8 cellular contexts compared by ENCODE assay signal in genomic region chr2:224909885-224910517, GRCh38.
DNase-seq lines count a peak whose midpoint lies in the region; ATAC-seq and TF ChIP-seq lines count a peak whose summit lies in the region.

No MANE protein-coding gene starts in this region.

- H2BK20ac ChIP-seq in IMR-90 (ENCODE audit: low read depth, low read length) = no peak overlapping the region

- peak; percentile 24 for DNase-seq in stimulated activated CD4-positive, alpha-beta T cell treated with anti-CD3 and anti-CD28 coated beads, Interleukin-1b, Interleukin-23, amount 100 ng/mL, for 48 hours
- no peak for DNase-seq in stimulated activated CD4-positive, alpha-beta T cell treated with anti-CD3 and anti-CD28 coated beads, Interleukin-2, amount 100 ng/mL, for 24 hours
- DNase-seq in IMR-90 = peak; percentile 73
- DNase-seq in activated CD8-positive, alpha-beta T cell treated with anti-CD3 and anti-CD28 coated beads for 36 hours = peak; percentile 61
- DNase-seq in pons (ENCODE audit: low spot score) = peak; percentile 42
- no peak for DNase-seq in OCI-LY7 (ENCODE audit: low spot score)

- no peaks in the 10 kb centered on the region for H3K27me3 Mint-ChIP-seq in activated CD8-positive, alpha-beta T cell treated with anti-CD3 and anti-CD28 coated beads for 36 hours

- no peak overlapping the region for H3K9ac ChIP-seq in IMR-90 (ENCODE audit: low read depth, low read length)

- no peak overlapping the region for H2BK5ac ChIP-seq in IMR-90 (ENCODE audit: low read depth, low read length, poor library complexity, severe bottlenecking)

- no peak for TF ChIP-seq RAD21 in IMR-90 (IDR thresholded peaks at IDR 0.05; ENCODE audit: low read length)

- no peak overlapping the region for H3K23ac ChIP-seq in IMR-90 (ENCODE audit: low read depth, low read length)

- no CpG with 5 or more reads among the region's 5 CpGs for WGBS in IMR-90 (ENCODE audit: extremely low coverage in 2 of 2, insufficient read length in 1 of 2), 2 experiments
- 8 to 29% methylated on average over 2 to 3 of the region's 5 CpGs for WGBS in gastroesophageal sphincter (ENCODE audit: low coverage in 1 of 2), 2 donors

- intact Hi-C loops in IMR-90 (cut with micrococcal nuclease) (no loop called here), OCI-LY7 (cut with micrococcal nuclease; ENCODE audit: unreplicated experiment) (no loop called here)
- intact Hi-C loops in activated CD8-positive, alpha-beta T cell treated with anti-CD3 and anti-CD28 coated beads for 36 hours (cut with micrococcal nuclease) = no loop called here

- no peak for TF ChIP-seq POLR2A in IMR-90 (IDR thresholded peaks at IDR 0.05; ENCODE audit: low read depth, low read length)
- TF ChIP-seq POLR2A in gastroesophageal sphincter (IDR thresholded peaks at IDR 0.05) = no peak

- no peak overlapping the region for H4K8ac ChIP-seq in IMR-90 (ENCODE audit: low read depth in 2 of 2, low read length in 2 of 2)

- TF ChIP-seq EP300 in gastroesophageal sphincter (IDR thresholded peaks at IDR 0.05) = no peak

- no peak overlapping the region for H3K4ac ChIP-seq in IMR-90 (ENCODE audit: low read depth, low read length)

- H3K79me1 ChIP-seq in IMR-90 (ENCODE audit: low read depth in 1 of 2, low read length in 2 of 2) = peaks cover 18 to 26% of the 10 kb centered on the region in 2 experiments; a peak in 3 of 4 replicates

- in situ Hi-C loops in IMR-90 (cut with MboI; ENCODE audit: low sequenced_read_pairs) = no loop called here

- no peak overlapping the region for H2BK120ac ChIP-seq in IMR-90 (ENCODE audit: low read depth, low read length)

- ATAC-seq in IMR-90 (ENCODE audit: low read depth) (peak; percentile 85), gastroesophageal sphincter (peak; percentile 89), HG03521 (IDR thresholded peaks at IDR 0.05; ENCODE audit: unreplicated experiment) (no peak)
- peak; percentile 87 for ATAC-seq in activated CD8-positive, alpha-beta T cell treated with anti-CD3 and anti-CD28 coated beads for 36 hours

- H4K91ac ChIP-seq in IMR-90 (ENCODE audit: insufficient read depth, low read depth, low read length) = no peak overlapping the region

- 0 out of 2 replicates have a peak, but pooled peaks cover 3% of the 10 kb centered on the region for H3K79me2 ChIP-seq in OCI-LY7 (ENCODE audit: insufficient read depth, low read depth, low read length)

- H3K4me3 Mint-ChIP-seq in activated CD8-positive, alpha-beta T cell treated with anti-CD3 and anti-CD28 coated beads for 36 hours = no peak overlapping the region

- peaks cover 55% of the 10 kb centered on the region for H3K36me3 Mint-ChIP-seq in activated CD8-positive, alpha-beta T cell treated with anti-CD3 and anti-CD28 coated beads for 36 hours (ENCODE audit: low read depth)

- H3K56ac ChIP-seq in IMR-90 (ENCODE audit: extremely low read depth, insufficient read depth, low read length) = no peak overlapping the region

- H3K4me3 ChIP-seq in IMR-90 (ENCODE audit: insufficient read depth, low read depth, low read length) (no peak overlapping the region), gastroesophageal sphincter (no peak overlapping the region), OCI-LY7 (ENCODE audit: low read depth, low read length, poor library complexity, severe bottlenecking) (no peak overlapping the region)

- CTCF ChIA-PET in IMR-90 (lab: Yijun Ruan, JAX) = no interaction called here
- CTCF ChIA-PET in activated CD8-positive, alpha-beta T cell treated with anti-CD3 and anti-CD28 coated beads for 36 hours (lab: Charles Lee) = interaction anchor here (0.7 to 2.1 kb wide), 7 partner anchors 11 to 106 kb away, joined by 3 to 8 read pairs (median 4); no protein-coding TSS in a partner anchor
- CTCF ChIA-PET in OCI-LY7 (lab: Charles Lee; ENCODE audit: unreplicated experiment) = interaction anchor here (1.2 kb wide), 1 partner anchor 9 kb away, joined by 4 read pairs; no protein-coding TSS in a partner anchor

- TF ChIP-seq CTCF in IMR-90 (conservative IDR thresholded peaks at IDR 0.05; ENCODE audit: low read depth, low read length) = no peak
- TF ChIP-seq CTCF in activated CD8-positive, alpha-beta T cell treated with anti-CD3 and anti-CD28 coated beads for 36 hours (IDR thresholded peaks at IDR 0.05) = no peak
- no peak for TF ChIP-seq CTCF in gastroesophageal sphincter (IDR thresholded peaks at IDR 0.05)
- TF ChIP-seq CTCF in OCI-LY7 (conservative IDR thresholded peaks at IDR 0.05; ENCODE audit: low read length) = no peak

- H4K20me1 ChIP-seq in IMR-90 (ENCODE audit: insufficient read depth, low read length) = no peaks in the 10 kb centered on the region
- H4K20me1 ChIP-seq in OCI-LY7 (ENCODE audit: insufficient read depth, low read length) = no peaks in the 10 kb centered on the region

- no TSS peak for BruUV-seq in IMR-90 (replicated peaks; lab: Mats Ljungman, UMichigan)
- BruUV-seq in OCI-LY7 (replicated peaks; lab: Mats Ljungman, UMichigan) = no TSS peak

- H2BK15ac ChIP-seq in IMR-90 (ENCODE audit: low read depth, low read length) = no peak overlapping the region

- H3K14ac ChIP-seq in IMR-90 (replicated peaks; ENCODE audit: low read depth, low read length) = 0 out of 2 replicates have a peak overlapping the region, but pooled peaks have one; percentile 1

- dilution Hi-C loops in IMR-90 (cut with HindIII; ENCODE audit: low sequenced_read_pairs, unreplicated experiment) = no loop called here

- no peak overlapping the region for H3K27ac ChIP-seq in IMR-90 (ENCODE audit: insufficient read depth, low read length)
- H3K27ac ChIP-seq in gastroesophageal sphincter = peak overlapping the region in 2 of 4 donors; percentile 45 to 51
- no peak overlapping the region for H3K27ac ChIP-seq in OCI-LY7 (ENCODE audit: low read depth, low read length, poor library complexity, severe bottlenecking)

- H3K9me1 ChIP-seq in IMR-90 (ENCODE audit: insufficient read depth, low read length) = 0 out of 2 replicates have a peak, but pooled peaks cover 3% of the 10 kb centered on the region

- no peak overlapping the region for H2AK5ac ChIP-seq in IMR-90 (ENCODE audit: low read depth, low read length)

- H3K9me3 ChIP-seq in IMR-90 (ENCODE audit: control insufficient read depth, insufficient read depth, low read length) (no peaks in the 10 kb centered on the region), gastroesophageal sphincter (no peaks in the 10 kb centered on the region), OCI-LY7 (ENCODE audit: low read length) (no peaks in the 10 kb centered on the region)

- H2AK9ac ChIP-seq in IMR-90 (replicated peaks; ENCODE audit: low read depth, low read length, poor library complexity) = no peak overlapping the region

- H3K4me2 ChIP-seq in IMR-90 (ENCODE audit: low read depth, low read length) (peak overlapping the region; percentile 0; the same call in 1 of the 2 replicates), OCI-LY7 (ENCODE audit: low read length) (no peak overlapping the region)

- H3K9me3 Mint-ChIP-seq in activated CD8-positive, alpha-beta T cell treated with anti-CD3 and anti-CD28 coated beads for 36 hours = no peaks in the 10 kb centered on the region

- H3K27ac Mint-ChIP-seq in activated CD8-positive, alpha-beta T cell treated with anti-CD3 and anti-CD28 coated beads for 36 hours = peak overlapping the region; percentile 82

- H3K18ac ChIP-seq in IMR-90 (ENCODE audit: low read depth, low read length) = no peak overlapping the region

- no peak overlapping the region for H4K5ac ChIP-seq in IMR-90 (ENCODE audit: low read depth, low read length)

- H3K4me1 ChIP-seq in IMR-90 (ENCODE audit: control insufficient read depth, insufficient read depth, low read length) = peaks cover 4% of the 10 kb centered on the region; the same call in 1 of the 2 replicates
- H3K4me1 ChIP-seq in gastroesophageal sphincter = peaks cover 0 to 18% (median 2%) of the 10 kb centered on the region in 3 donors
- H3K4me1 ChIP-seq in OCI-LY7 (ENCODE audit: insufficient read depth, low read length, poor library complexity, severe bottlenecking) = no peaks in the 10 kb centered on the region

- no peak overlapping the region for H2AFZ ChIP-seq in IMR-90 (replicated peaks; ENCODE audit: low read length, poor library complexity)
- H2AFZ ChIP-seq in OCI-LY7 (ENCODE audit: low read length) = no peak overlapping the region

- POLR2A ChIA-PET in IMR-90 (lab: Charles Lee; ENCODE audit: unreplicated experiment) (no interaction called here), OCI-LY7 (lab: Charles Lee) (interaction anchor here (0.5 to 1.1 kb wide), 5 partner anchors 11 to 424 kb away, joined by 3 to 5 read pairs (median 4); no protein-coding TSS in a partner anchor)
- POLR2A ChIA-PET in activated CD8-positive, alpha-beta T cell treated with anti-CD3 and anti-CD28 coated beads for 36 hours (lab: Charles Lee) = interaction anchor here (0.6 to 2.2 kb wide), 9 partner anchors 10 to 129 kb away, joined by 3 to 8 read pairs (median 4); no protein-coding TSS in a partner anchor

- no peaks in the 10 kb centered on the region for H3K9me2 ChIP-seq in OCI-LY7 (ENCODE audit: insufficient read depth, low read length)

- peaks cover 66% of the 10 kb centered on the region for H3K4me1 Mint-ChIP-seq in activated CD8-positive, alpha-beta T cell treated with anti-CD3 and anti-CD28 coated beads for 36 hours (ENCODE audit: low read depth)

- H3K27me3 ChIP-seq in IMR-90 (ENCODE audit: control insufficient read depth, insufficient read depth, low read length) (no peaks in the 10 kb centered on the region), gastroesophageal sphincter (no peaks in the 10 kb centered on the region)

- H3K36me3 ChIP-seq in IMR-90 (ENCODE audit: control insufficient read depth, insufficient read depth, low read length) (no peaks in the 10 kb centered on the region), gastroesophageal sphincter (no peaks in the 10 kb centered on the region), OCI-LY7 (ENCODE audit: insufficient read depth, low read length) (peaks cover 9% of the 10 kb centered on the region)

TF ChIP-seq in IMR-90, 13 proteins besides CTCF, POLR2A, EP300 and RAD21:
- TF ChIP-seq CEBPB (IDR thresholded peaks at IDR 0.05; ENCODE audit: low read depth, low read length) = peak; percentile 51; the same call in 1 of the 2 replicates
- peak; percentile 55 for TF ChIP-seq BHLHE40 (IDR thresholded peaks at IDR 0.05; ENCODE audit: low read depth, low read length)
- no peak for TF ChIP-seq MAZ (IDR thresholded peaks at IDR 0.05; ENCODE audit: borderline replicate concordance, low read depth, low read length)
- TF ChIP-seq NFE2L2 (IDR thresholded peaks at IDR 0.05; ENCODE audit: low read depth, low read length) = no peak

Comparison
In these comparisons a context has a peak if more than half of its experiments do, and no peak if none do; other contexts are left out.
1. DNase-seq: peak in stimulated activated CD4-positive, alpha-beta T cell treated with anti-CD3 and anti-CD28 coated beads, Interleukin-1b, Interleukin-23, amount 100 ng/mL, for 48 hours (single experiment), IMR-90 (single experiment), activated CD8-positive, alpha-beta T cell treated with anti-CD3 and anti-CD28 coated beads for 36 hours (single experiment) and pons (single experiment); none in stimulated activated CD4-positive, alpha-beta T cell treated with anti-CD3 and anti-CD28 coated beads, Interleukin-2, amount 100 ng/mL, for 24 hours (0 of 2) and OCI-LY7 (single experiment).